Comparison of ENCODE assay signal across 1 cellular context in the genomic region with DNA sequence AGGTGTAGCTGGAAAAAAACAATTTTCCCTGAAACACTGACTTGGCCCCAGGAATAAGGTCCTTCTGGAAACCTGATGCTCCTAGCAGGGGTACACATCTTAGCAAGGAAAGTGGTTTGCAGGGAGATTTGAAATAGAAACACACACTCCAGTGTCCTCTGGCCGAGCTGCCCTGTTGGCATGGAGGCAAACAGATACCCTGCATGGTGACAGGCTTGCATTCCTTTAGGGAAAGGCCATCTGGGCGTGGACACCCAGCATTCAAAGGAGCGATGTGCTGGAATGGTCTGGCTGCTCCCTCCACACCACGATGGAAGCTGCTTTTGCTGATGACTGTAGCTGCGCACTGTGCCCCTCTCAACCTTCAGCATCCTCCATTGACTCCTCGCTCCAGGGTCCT.
TF ChIP-seq lines count a peak whose summit lies in the region.

No MANE protein-coding gene starts in this region.

TF ChIP-seq in IMR-90, 13 proteins besides CTCF, POLR2A, EP300 and RAD21 (continued from another document):
- TF ChIP-seq ELK1 (IDR thresholded peaks at IDR 0.05; ENCODE audit: borderline replicate concordance, low read depth, low read length) (no peak), CHD1 (IDR thresholded peaks at IDR 0.05; ENCODE audit: low read depth, low read length) (no peak), SMC3 (IDR thresholded peaks at IDR 0.05; ENCODE audit: low read depth, low read length) (no peak), RCOR1 (IDR thresholded peaks at IDR 0.05; ENCODE audit: insufficient replicate concordance, low read length) (no peak), NFE2L2 (IDR thresholded peaks at IDR 0.05; ENCODE audit: low read depth, low read length) (no peak), MXI1 (IDR thresholded peaks at IDR 0.05; ENCODE audit: borderline replicate concordance, low read depth, low read length) (no peak), CEBPB (IDR thresholded peaks at IDR 0.05; ENCODE audit: low read depth, low read length) (no peak), FOS (IDR thresholded peaks at IDR 0.05; ENCODE audit: low read depth, low read length) (no peak), MAFK (IDR thresholded peaks at IDR 0.05; ENCODE audit: low read depth, low read length) (no peak), BHLHE40 (IDR thresholded peaks at IDR 0.05; ENCODE audit: low read depth, low read length) (no peak), RFX5 (IDR thresholded peaks at IDR 0.05; ENCODE audit: low read depth, low read length) (no peak)
- TF ChIP-seq, protein P1, sequence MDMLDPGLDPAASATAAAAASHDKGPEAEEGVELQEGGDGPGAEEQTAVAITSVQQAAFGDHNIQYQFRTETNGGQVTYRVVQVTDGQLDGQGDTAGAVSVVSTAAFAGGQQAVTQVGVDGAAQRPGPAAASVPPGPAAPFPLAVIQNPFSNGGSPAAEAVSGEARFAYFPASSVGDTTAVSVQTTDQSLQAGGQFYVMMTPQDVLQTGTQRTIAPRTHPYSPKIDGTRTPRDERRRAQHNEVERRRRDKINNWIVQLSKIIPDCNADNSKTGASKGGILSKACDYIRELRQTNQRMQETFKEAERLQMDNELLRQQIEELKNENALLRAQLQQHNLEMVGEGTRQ (IDR thresholded peaks at IDR 0.05; ENCODE audit: low read depth, low read length) = no peak
